Comparison of ENCODE assay signal across 8 cellular contexts in the genomic region with DNA sequence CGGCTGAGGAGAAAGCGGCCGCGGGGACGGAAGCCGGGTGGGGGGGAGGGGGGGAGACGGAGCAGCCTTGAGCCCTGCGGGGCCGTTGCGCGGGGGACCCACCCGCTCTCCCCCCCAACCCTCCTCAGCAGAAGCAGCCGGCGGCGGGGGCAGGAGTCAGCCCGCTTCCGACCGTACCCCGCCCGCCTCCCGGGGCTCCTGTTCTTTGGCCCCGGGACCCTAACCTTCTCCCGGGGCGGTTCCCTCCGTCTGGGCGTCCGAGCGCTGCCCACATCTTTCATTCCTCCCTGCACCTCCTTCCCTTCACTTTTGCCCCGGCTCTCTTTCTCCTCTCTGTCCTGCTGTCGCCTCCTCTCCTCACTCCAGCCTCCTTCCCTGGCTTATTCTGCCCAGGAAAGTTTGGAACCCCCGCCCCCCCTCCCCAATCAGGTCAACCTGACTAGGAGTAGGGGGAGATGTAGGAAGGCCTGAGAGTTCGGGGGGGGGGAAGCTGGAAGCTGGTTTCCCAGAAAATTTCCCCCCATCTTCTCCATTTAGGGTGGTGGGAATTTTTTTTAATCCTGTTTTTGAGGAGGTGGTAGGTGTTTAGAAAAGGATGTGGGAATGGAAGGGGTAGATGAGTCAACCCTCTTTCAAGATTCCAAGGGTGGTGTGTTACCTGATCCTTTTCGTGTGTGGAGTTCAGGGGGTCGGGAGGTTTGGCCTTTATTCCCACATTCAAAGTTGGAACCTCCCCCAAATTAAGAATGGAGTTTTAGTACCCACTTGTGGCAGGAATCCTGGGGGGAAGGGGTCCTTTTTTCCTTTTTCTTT. TPM values are rescaled to one million over a fixed set of nuclear protein-coding genes. Genes with fewer than 3 reads are reported as not detected.
A peak's percentile ranks its signal among the peaks of the same experiment; 100 is the strongest.
DNase-seq lines count a peak whose midpoint lies in the region; ATAC-seq and TF ChIP-seq lines count a peak whose summit lies in the region.

No MANE protein-coding gene starts in this region.

- peaks cover 0 to 45% (median 27%) of the 10 kb centered on the region in 4 donors for H3K4me1 ChIP-seq in sigmoid colon

- TF ChIP-seq POLR2A in sigmoid colon (IDR thresholded peaks at IDR 0.05) = no peak

- peak; percentile 20 for ATAC-seq in HG02642 (IDR thresholded peaks at IDR 0.05; ENCODE audit: poor library complexity, unreplicated experiment)
- ATAC-seq in left cardiac atrium = peak; percentile 7 to 26
- ATAC-seq in GM21723 (IDR thresholded peaks at IDR 0.05; ENCODE audit: unreplicated experiment) = no peak

- H3K9me3 ChIP-seq in sigmoid colon = no peaks in the 10 kb centered on the region

- TF ChIP-seq CTCF in VCaP (conservative IDR thresholded peaks at IDR 0.05) = no peak
- TF ChIP-seq CTCF in sigmoid colon (IDR thresholded peaks at IDR 0.05) = no peak

- H3K4me3 ChIP-seq in GM08714 (ENCODE audit: low read length) (peak overlapping the region; percentile 99), sigmoid colon (peak overlapping the region; percentile 89 to 98 (median 97))

- DNase-seq in left cardiac atrium = no peak
- DNase-seq in sigmoid colon = no peak
- no peak for DNase-seq in GDM1 (lab: John Stamatoyannopoulos, UW)
- no peak for DNase-seq in MV-4-11 (lab: John Stamatoyannopoulos, UW)

- TF ChIP-seq EP300 in sigmoid colon (IDR thresholded peaks at IDR 0.05) = no peak

- intact Hi-C loops in left cardiac atrium (cut with DNase I) = no loop called here
- intact Hi-C loops in sigmoid colon (cut with DNase I) = loop anchor here (2.0 to 5.0 kb wide), 2 partner anchors 149 to 275 kb away; partner anchors contain the start of genes LYRM9 and TMEM97

- H3K27ac ChIP-seq in VCaP = peak overlapping the region; percentile 85
- peak overlapping the region; percentile 92 to 97 (median 94) for H3K27ac ChIP-seq in sigmoid colon

- no peaks in the 10 kb centered on the region for H3K36me3 ChIP-seq in sigmoid colon

- 3 to 4% methylated on average over 34 of the region's 34 CpGs for WGBS in sigmoid colon, 2 donors

- H3K27me3 ChIP-seq in sigmoid colon = no peaks in the 10 kb centered on the region

RNA-seq across cellular contexts. Expression of gene NLK, which starts 0.4 kb away (rescaled TPM):
- total RNA-seq in left cardiac atrium (10 to 100 TPM; 19.4 to 22.5 TPM), sigmoid colon (10 to 100 TPM; 15.0 to 17.1 (median 15.2) TPM)
- 10 to 100 TPM in 1 of 3 donors, 1 to 10 TPM in 2; 9.3 to 11.8 (median 9.6) TPM for polyA plus RNA-seq in sigmoid colon
